ENCODE assay signal across 10 cellular contexts in genomic region chr4:164748375-164748774, GRCh38. TPM values are rescaled to one million over a fixed set of nuclear protein-coding genes. Genes with fewer than 3 reads are reported as not detected.
DNase-seq lines count a peak whose midpoint lies in the region; ATAC-seq and TF ChIP-seq lines count a peak whose summit lies in the region.
"Had no signal": no experiment of that assay in that cellular context is flagged by ENCODE, and none has a peak within 500 bp of the region (broad histone marks: within the 10 kb centered on the region; RNA-seq: fewer than 3 reads in every experiment).

No MANE protein-coding gene starts in this region.

- H3K9me3 ChIP-seq in cardiac muscle cell (ENCODE audit: low read depth) (no peaks in the 10 kb centered on the region), OCI-LY7 (ENCODE audit: low read length) (no peaks in the 10 kb centered on the region; the same call in 1 of the 2 replicates), aorta (ENCODE audit: control insufficient read depth, low read length) (no peaks in the 10 kb centered on the region)

- H3K27me3 ChIP-seq in cardiac muscle cell (no peaks in the 10 kb centered on the region), aorta (ENCODE audit: control insufficient read depth in 1 of 2, insufficient read depth in 2 of 2, low read length in 1 of 2) (no peaks in the 10 kb centered on the region)

- H2AFZ ChIP-seq in OCI-LY7 (ENCODE audit: low read length) = no peak overlapping the region

- WGBS in aorta, 2 donors = 42 to 46% methylated on average over 3 of the region's 3 CpGs

- H3K4me1 Mint-ChIP-seq in type B pancreatic cell (ENCODE audit: unreplicated experiment) = no peaks in the 10 kb centered on the region

- POLR2A ChIA-PET in OCI-LY7 (lab: Charles Lee) = no interaction called here

- ATAC-seq in Right ventricle myocardium inferior (no peak), GM21447 (IDR thresholded peaks at IDR 0.05; ENCODE audit: unreplicated experiment) (no peak), aorta (ENCODE audit: low FRiP score) (no peak)
- ATAC-seq: right cardiac atrium had no signal

- no peak overlapping the region for H3K4me2 ChIP-seq in OCI-LY7 (ENCODE audit: low read length)

- H3K36me3 ChIP-seq in cardiac muscle cell (no peaks in the 10 kb centered on the region), OCI-LY7 (ENCODE audit: insufficient read depth, low read length) (no peaks in the 10 kb centered on the region), aorta (ENCODE audit: control insufficient read depth in 1 of 2, insufficient read depth in 2 of 2, low read length in 1 of 2) (no peaks in the 10 kb centered on the region)

- no peaks in the 10 kb centered on the region for H3K36me3 Mint-ChIP-seq in type B pancreatic cell

- H3K4me1 ChIP-seq in cardiac muscle cell (ENCODE audit: low read depth) = no peaks in the 10 kb centered on the region
- H3K4me1 ChIP-seq in OCI-LY7 (ENCODE audit: insufficient read depth, low read length, poor library complexity, severe bottlenecking) = no peaks in the 10 kb centered on the region
- no peaks in the 10 kb centered on the region for H3K4me1 ChIP-seq in aorta (ENCODE audit: control insufficient read depth in 1 of 2, insufficient read depth in 2 of 2, low read length in 2 of 2)

- H3K27ac Mint-ChIP-seq in type B pancreatic cell = no peak overlapping the region
- H3K27ac Mint-ChIP-seq: activated naive CD8-positive, alpha-beta T cell had no signal

- intact Hi-C loops in Right ventricle myocardium inferior (cut with DNase I) = loop anchor here (5.0 to 10.0 kb wide), 2 partner anchors 1196 to 1264 kb away; no protein-coding TSS in a partner anchor
- intact Hi-C loops in OCI-LY7 (cut with micrococcal nuclease; ENCODE audit: unreplicated experiment) = loop anchor here (5.0 kb wide), 1 partner anchor 1196 kb away; no protein-coding TSS in a partner anchor
- intact Hi-C loops in aorta (cut with DNase I) = loop anchor here (5.0 to 10.0 kb wide), 2 partner anchors 1194 to 1196 kb away; no protein-coding TSS in a partner anchor

- no peaks in the 10 kb centered on the region for H3K9me3 Mint-ChIP-seq in type B pancreatic cell

- BruUV-seq in OCI-LY7 (replicated peaks; lab: Mats Ljungman, UMichigan) = no TSS peak

- peaks cover 7% of the 10 kb centered on the region for H3K27me3 Mint-ChIP-seq in type B pancreatic cell

- no peaks in the 10 kb centered on the region for H3K9me2 ChIP-seq in OCI-LY7 (ENCODE audit: insufficient read depth, low read length)

- H3K4me3 ChIP-seq in cardiac muscle cell = no peak overlapping the region
- H3K4me3 ChIP-seq in OCI-LY7 (ENCODE audit: low read depth, low read length, poor library complexity, severe bottlenecking) = no peak overlapping the region
- H3K4me3 ChIP-seq in fibroblast of mammary gland (ENCODE audit: control insufficient read depth, low read depth, low read length) = no peak overlapping the region
- no peak overlapping the region for H3K4me3 ChIP-seq in aorta (ENCODE audit: low read length in 2 of 2)

- peak; percentile 8 to 42 for DNase-seq in cardiac muscle cell (ENCODE audit: low read depth in 1 of 2, low spot score in 1 of 2)
- no peak for DNase-seq in Right ventricle myocardium inferior (ENCODE audit: missing footprints)
- DNase-seq in OCI-LY7 (ENCODE audit: low spot score) = peak; percentile 37
- DNase-seq in fibroblast of mammary gland (ENCODE audit: low read depth) = peak; percentile 42
- DNase-seq in type B pancreatic cell (ENCODE audit: extremely low spot score, unreplicated experiment) = no peak
- no peak for DNase-seq in aorta
- DNase-seq in NCI-H146 treated with DMSO at 0.1 percent for 48 hours (lab: John Stamatoyannopoulos, UW; ENCODE audit: unreplicated experiment) = no peak
- DNase-seq: right cardiac atrium had no signal

- H3K79me2 ChIP-seq in OCI-LY7 (ENCODE audit: insufficient read depth, low read depth, low read length) = no peaks in the 10 kb centered on the region

- H4K20me1 ChIP-seq in OCI-LY7 (ENCODE audit: insufficient read depth, low read length) = no peaks in the 10 kb centered on the region

- TF ChIP-seq CTCF in cardiac muscle cell (IDR thresholded peaks at IDR 0.05; ENCODE audit: low read depth, low read length) (peak; percentile 30), OCI-LY7 (conservative IDR thresholded peaks at IDR 0.05; ENCODE audit: low read length) (peak; percentile 80), fibroblast of mammary gland (conservative IDR thresholded peaks at IDR 0.05; ENCODE audit: control insufficient read depth, insufficient read depth, low read depth, low read length) (peak; percentile 32), type B pancreatic cell (conservative IDR thresholded peaks at IDR 0.05) (peak; percentile 81)

- CTCF ChIA-PET in OCI-LY7 (lab: Charles Lee; ENCODE audit: unreplicated experiment) = no interaction called here

- no peak overlapping the region for H3K4me3 Mint-ChIP-seq in type B pancreatic cell
- H3K4me3 Mint-ChIP-seq: activated naive CD8-positive, alpha-beta T cell had no signal

- H3K27ac ChIP-seq in cardiac muscle cell (no peak overlapping the region), OCI-LY7 (ENCODE audit: low read depth, low read length, poor library complexity, severe bottlenecking) (no peak overlapping the region), aorta (ENCODE audit: low read depth in 1 of 2, low read length in 2 of 2) (no peak overlapping the region)

RNA-seq across cellular contexts. Expression of gene SMIM31, which starts 5.6 kb away (rescaled TPM):
- total RNA-seq in cardiac muscle cell (not detected in 2 replicates), Right ventricle myocardium inferior (not detected), OCI-LY7 (2022) (not detected in 2 replicates), type B pancreatic cell (ENCODE audit: low replicate concordance) (not detected in 2 replicates), aorta (not detected)
- polyA plus RNA-seq in cardiac muscle cell (not detected in 2 replicates), aorta (1 to 10 TPM in 1 of 2 donors, not detected in 1; 5.5 TPM)
- not detected in 2 replicates for total RNA-seq in OCI-LY7 (2014; rRNA removed; shearing (Covaris generic))
- total RNA-seq: right cardiac atrium had no signal
- polyA plus RNA-seq: right cardiac atrium had no signal

Comparison
In these comparisons a context has a peak if more than half of its experiments do, and no peak if none do; other contexts are left out.
1. DNase-seq: peak in cardiac muscle cell (2 of 2), OCI-LY7 (single experiment) and fibroblast of mammary gland (single experiment); none in Right ventricle myocardium inferior (single experiment), type B pancreatic cell (single experiment), aorta (0 of 2) and NCI-H146 treated with DMSO at 0.1 percent for 48 hours (single experiment).
2. CTCF ChIP-seq: peak in every context shown above with its lines; median percentile 81 in type B pancreatic cell; 80 in OCI-LY7; 32 in fibroblast of mammary gland; 30 in cardiac muscle cell.